ENCODE assay signal across 2 cellular contexts in genomic region chrX:52171055-52171454, GRCh38. TPM values are rescaled to one million over a fixed set of nuclear protein-coding genes. Genes with fewer than 3 reads are reported as not detected.
"Had no signal": no experiment of that assay in that cellular context is flagged by ENCODE, and none has a peak within 500 bp of the region (broad histone marks: within the 10 kb centered on the region; RNA-seq: fewer than 3 reads in every experiment).

No MANE protein-coding gene starts in this region.

RNA-seq across cellular contexts. Expression of gene MAGED4, which starts 13.6 kb away (rescaled TPM):
- total RNA-seq: HT-29, K562 had no signal
- polyA plus RNA-seq: K562 had no signal
